In the genomic region with DNA sequence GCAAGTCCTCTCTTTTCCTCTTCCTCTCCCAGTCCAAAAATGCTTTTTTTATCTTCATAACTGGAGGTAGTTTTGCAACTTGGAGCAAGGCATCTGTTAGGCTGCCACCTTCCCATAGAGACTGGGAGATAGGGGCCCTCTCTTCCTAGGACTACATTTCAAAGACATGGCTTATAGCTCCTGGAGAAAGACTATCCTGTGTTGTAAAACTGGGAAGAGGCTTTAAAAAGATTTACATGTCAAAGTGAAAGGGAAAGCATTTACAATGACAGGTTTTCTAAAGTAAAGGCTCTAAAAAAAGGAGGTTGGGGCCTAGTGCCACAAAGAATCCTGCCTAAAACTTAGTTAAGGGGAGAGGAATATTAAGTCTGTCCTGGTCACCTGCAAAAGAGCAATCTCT, we compare ENCODE assay signal across 20 cellular contexts.
DNase-seq lines count a peak whose midpoint lies in the region; FAIRE-seq and TF ChIP-seq lines count a peak whose summit lies in the region.
"Had no signal": no experiment of that assay in that cellular context is flagged by ENCODE, and none has a peak within 500 bp of the region (broad histone marks: within the 10 kb centered on the region; RNA-seq: fewer than 3 reads in every experiment).

No MANE protein-coding gene starts in this region.

- TF ChIP-seq POLR2A in H1 (IDR thresholded peaks at IDR 0.05; ENCODE audit: control extremely low read depth in 1 of 2, low read depth in 2 of 2, low read length in 2 of 2) (no peak), spleen (IDR thresholded peaks at IDR 0.05) (no peak)

- no peak overlapping the region for H3K18ac ChIP-seq in H1 (ENCODE audit: extremely low read depth, low read length)
- H3K18ac ChIP-seq in neuronal stem cell (ENCODE audit: low read length), result no peak overlapping the region

- no peaks in the 10 kb centered on the region for H3K79me1 ChIP-seq in H1 (ENCODE audit: low read depth, low read length)
- no peaks in the 10 kb centered on the region for H3K79me1 ChIP-seq in neuronal stem cell (ENCODE audit: low read depth, low read length)

- no peaks in the 10 kb centered on the region for H3K27me3 ChIP-seq in HL-60 (ENCODE audit: insufficient read depth, poor library complexity, severe bottlenecking)
- H3K27me3 ChIP-seq in OCI-LY3 (ENCODE audit: low read depth, low read length), result no peaks in the 10 kb centered on the region
- peaks cover 0 to 7% (median 2%) of the 10 kb centered on the region in 4 experiments; a peak in 3 of 7 replicates for H3K27me3 ChIP-seq in H1 (replicated peaks in 1 of 4; ENCODE audit: control insufficient read depth in 3 of 4, extremely low read depth in 1 of 4, insufficient read depth in 3 of 4, low read length in 3 of 4)
- H3K27me3 ChIP-seq in neuronal stem cell (ENCODE audit: control insufficient read depth in 3 of 3, insufficient read depth in 3 of 3, low read depth in 1 of 3, low read length in 3 of 3), result no peaks in the 10 kb centered on the region
- no peaks in the 10 kb centered on the region for H3K27me3 ChIP-seq in spleen (replicated peaks in 1 of 7)
- H3K27me3 ChIP-seq: BE2C had no signal

- H4K91ac ChIP-seq in H1 (replicated peaks; ENCODE audit: insufficient read length, low read length) (no peak overlapping the region), neuronal stem cell (ENCODE audit: low read depth, low read length, poor library complexity) (no peak overlapping the region)

- TF ChIP-seq RAD21 in H1 (IDR thresholded peaks at IDR 0.05 in 1 of 2, conservative IDR thresholded peaks at IDR 0.05 in 1 of 2; ENCODE audit: low read depth in 2 of 2, low read length in 2 of 2), result no peak

- no peak overlapping the region for H2BK20ac ChIP-seq in H1 (ENCODE audit: low read length)

- H2BK5ac ChIP-seq in H1 (ENCODE audit: low read depth, low read length) (no peak overlapping the region), neuronal stem cell (ENCODE audit: low read length) (no peak overlapping the region)

- H3K9me3 ChIP-seq in OCI-LY3 (ENCODE audit: insufficient read depth, low read length), result no peaks in the 10 kb centered on the region
- H3K9me3 ChIP-seq in H1 (ENCODE audit: insufficient read depth in 2 of 2, low read depth in 1 of 2, low read length in 1 of 2), result no peaks in the 10 kb centered on the region
- no peaks in the 10 kb centered on the region for H3K9me3 ChIP-seq in neuronal stem cell (replicated peaks in 1 of 2; ENCODE audit: control insufficient read depth in 2 of 2, insufficient read depth in 1 of 2, low read depth in 1 of 2, low read length in 2 of 2)
- peaks cover 0 to 5% (median 0%) of the 10 kb centered on the region in 8 donors for H3K9me3 ChIP-seq in spleen
- H3K9me3 ChIP-seq: BE2C had no signal

- H3K4me3 ChIP-seq in HL-60 (replicated peaks; ENCODE audit: insufficient read depth, low read length) (no peak overlapping the region), OCI-LY3 (ENCODE audit: low read length) (no peak overlapping the region), H1 (ENCODE audit: extremely low read depth in 1 of 4, insufficient read depth in 2 of 4, low read depth in 3 of 4, low read length in 4 of 4) (no peak overlapping the region), neuronal stem cell (ENCODE audit: low read length in 2 of 2) (no peak overlapping the region), spleen (no peak overlapping the region)

- H2AK5ac ChIP-seq in H1 (ENCODE audit: low read depth, low read length), result no peak overlapping the region
- H2AK5ac ChIP-seq in neuronal stem cell (ENCODE audit: low read depth, low read length), result no peak overlapping the region

- H3K4me1 ChIP-seq in OCI-LY3 (ENCODE audit: low read length), result no peaks in the 10 kb centered on the region
- no peaks in the 10 kb centered on the region for H3K4me1 ChIP-seq in H1 (replicated peaks in 1 of 4; ENCODE audit: control insufficient read depth in 3 of 4, insufficient read depth in 4 of 4, low read length in 3 of 4)
- no peaks in the 10 kb centered on the region for H3K4me1 ChIP-seq in neuronal stem cell (ENCODE audit: control insufficient read depth in 2 of 2, insufficient read depth in 1 of 2, low read depth in 1 of 2, low read length in 2 of 2)
- no peaks in the 10 kb centered on the region for H3K4me1 ChIP-seq in spleen
- H3K4me1 ChIP-seq: BE2C had no signal

- H2AFZ ChIP-seq in OCI-LY3 (ENCODE audit: low read depth, low read length), result peak overlapping the region; percentile 66; the same call in 1 of the 2 replicates
- H2AFZ ChIP-seq in H1 (ENCODE audit: low read length), result no peak overlapping the region
- H2AFZ ChIP-seq in neuronal stem cell (ENCODE audit: low read length), result peak overlapping the region; percentile 70

- intact Hi-C loops in spleen (cut with DNase I; ENCODE audit: low total_unique reads), result no loop called here

- POLR2A ChIA-PET in H1 (lab: Charles Lee; ENCODE audit: partially characterized antibody), result no interaction called here

- no peak overlapping the region for H3K4ac ChIP-seq in H1 (replicated peaks; ENCODE audit: insufficient read length, low read depth, low read length)
- no peak overlapping the region for H3K4ac ChIP-seq in neuronal stem cell (ENCODE audit: low read length)

- H4K8ac ChIP-seq in H1 (ENCODE audit: extremely low read depth, insufficient read depth, low read length) (no peak overlapping the region), neuronal stem cell (ENCODE audit: low read depth, low read length) (no peak overlapping the region)

- FAIRE-seq in H1 (lab: Jason Lieb, UNC), result peak; percentile 50
- FAIRE-seq: A204.1, D721Med, GM19239 had no signal

- TF ChIP-seq CTCF in HL-60 (IDR thresholded peaks at IDR 0.05; ENCODE audit: insufficient read depth, low read length), result no peak
- no peak for TF ChIP-seq CTCF in OCI-LY3 (IDR thresholded peaks at IDR 0.05; ENCODE audit: low read depth, low read length)
- TF ChIP-seq CTCF in H1 (IDR thresholded peaks at IDR 0.05; ENCODE audit: control extremely low read depth in 1 of 3, insufficient read depth in 1 of 3, low read depth in 1 of 3, low read length in 3 of 3), result no peak
- TF ChIP-seq CTCF in spleen (IDR thresholded peaks at IDR 0.05 in 8 of 11, conservative IDR thresholded peaks at IDR 0.05 in 3 of 11), result no peak

- no peak overlapping the region for H2BK120ac ChIP-seq in H1 (replicated peaks; ENCODE audit: low read depth, low read length)
- H2BK120ac ChIP-seq in neuronal stem cell (ENCODE audit: low read depth, low read length), result no peak overlapping the region

- H3K23me2 ChIP-seq in H1 (ENCODE audit: low read depth, low read length), result no peaks in the 10 kb centered on the region

- TF ChIP-seq EP300 in H1 (IDR thresholded peaks at IDR 0.05; ENCODE audit: borderline replicate concordance in 1 of 2, low read depth in 2 of 2, low read length in 2 of 2), result no peak

- DNase-seq in HL-60 (ENCODE audit: low read depth in 1 of 2, low spot score in 1 of 2), result no peak
- DNase-seq in H1 (ENCODE audit: low read depth in 1 of 2, low spot score in 2 of 2), result no peak
- DNase-seq in neuronal stem cell (ENCODE audit: low spot score), result no peak
- no peak for DNase-seq in hippocampal formation (lab: John Stamatoyannopoulos, UW)
- no peak for DNase-seq in activated CD4-positive, CD25-positive, alpha-beta regulatory T cell (lab: John Stamatoyannopoulos, UW)
- DNase-seq in spleen, result no peak
- DNase-seq: BE2C; CD4-positive, alpha-beta memory T cell; DMS153; DMS79 treated with DMSO at 0.1 percent for 48 hours; EL; GDM1; HCEC 1CT; HFFc6; IMR-90 had no signal

- H4K20me1 ChIP-seq in OCI-LY3 (ENCODE audit: insufficient read depth, low read length), result no peaks in the 10 kb centered on the region
- H4K20me1 ChIP-seq in H1 (replicated peaks in 1 of 2; ENCODE audit: control insufficient read depth in 1 of 2, insufficient read depth in 2 of 2, low read length in 2 of 2), result no peaks in the 10 kb centered on the region

- no peaks in the 10 kb centered on the region for H3K79me2 ChIP-seq in OCI-LY3 (ENCODE audit: low read length)
- no peaks in the 10 kb centered on the region for H3K79me2 ChIP-seq in H1 (ENCODE audit: control insufficient read depth in 1 of 2, insufficient read depth in 2 of 2, low read length in 2 of 2)

- H4K5ac ChIP-seq in H1 (ENCODE audit: insufficient read length, low read depth, low read length), result no peak overlapping the region

- H3K9ac ChIP-seq in OCI-LY3 (ENCODE audit: low read length), result no peak overlapping the region
- no peak overlapping the region for H3K9ac ChIP-seq in H1 (replicated peaks in 1 of 4; ENCODE audit: extremely low read depth in 1 of 4, low read depth in 3 of 4, low read length in 3 of 4)
- H3K9ac ChIP-seq in neuronal stem cell (ENCODE audit: low read depth, low read length, poor library complexity), result no peak overlapping the region

- H3K36me3 ChIP-seq in OCI-LY3 (replicated peaks; ENCODE audit: low read depth, low read length) (no peaks in the 10 kb centered on the region), H1 (ENCODE audit: control insufficient read depth in 2 of 4, insufficient read depth in 4 of 4, low read length in 3 of 4) (no peaks in the 10 kb centered on the region), neuronal stem cell (replicated peaks in 1 of 2; ENCODE audit: control insufficient read depth in 2 of 2, insufficient read depth in 2 of 2, low read length in 2 of 2) (no peaks in the 10 kb centered on the region), spleen (no peaks in the 10 kb centered on the region)
- H3K36me3 ChIP-seq: BE2C had no signal

- H3K14ac ChIP-seq in H1 (ENCODE audit: insufficient read length) (no peak overlapping the region), neuronal stem cell (ENCODE audit: low read length) (no peak overlapping the region)

- no peak overlapping the region for H3K23ac ChIP-seq in H1 (ENCODE audit: insufficient read length)
- no peak overlapping the region for H3K23ac ChIP-seq in neuronal stem cell (ENCODE audit: low read depth, low read length, poor library complexity)

- CTCF ChIA-PET in H1 (lab: Charles Lee; ENCODE audit: partially characterized antibody), result interaction anchor here (0.6 kb wide), 1 partner anchor 806 kb away, joined by 3 read pairs; no protein-coding TSS in a partner anchor

- no peak overlapping the region for H2BK12ac ChIP-seq in H1 (ENCODE audit: low read depth, low read length)
- no peak overlapping the region for H2BK12ac ChIP-seq in neuronal stem cell (ENCODE audit: low read length)

- no peak overlapping the region for H3K56ac ChIP-seq in H1 (replicated peaks; ENCODE audit: insufficient read length, low read depth, low read length)

- H3K27ac ChIP-seq in HL-60 (replicated peaks) (peak overlapping the region; percentile 18), OCI-LY3 (ENCODE audit: low read length) (no peak overlapping the region), H1 (ENCODE audit: low read depth, low read length) (no peak overlapping the region), neuronal stem cell (replicated peaks; ENCODE audit: low read length) (no peak overlapping the region), spleen (no peak overlapping the region)
- H3K27ac ChIP-seq: C4-2B had no signal

- H2BK15ac ChIP-seq in H1 (ENCODE audit: low read length) (no peak overlapping the region), neuronal stem cell (ENCODE audit: low read length) (no peak overlapping the region)

- no peak overlapping the region for H3K4me2 ChIP-seq in OCI-LY3 (ENCODE audit: low read length)
- H3K4me2 ChIP-seq in H1 (ENCODE audit: insufficient read depth in 1 of 2, low read depth in 2 of 2, low read length in 2 of 2), result no peak overlapping the region
- no peak overlapping the region for H3K4me2 ChIP-seq in neuronal stem cell (ENCODE audit: insufficient read depth, low read length, poor library complexity, severe bottlenecking)

TF ChIP-seq in H1, 55 proteins besides CTCF, POLR2A, EP300 and RAD21 (continues in another document):
- TF ChIP-seq BRCA1 (IDR thresholded peaks at IDR 0.05; ENCODE audit: low read depth, low read length), result no peak
